25 cellular contexts compared by ENCODE assay signal in the genomic region with DNA sequence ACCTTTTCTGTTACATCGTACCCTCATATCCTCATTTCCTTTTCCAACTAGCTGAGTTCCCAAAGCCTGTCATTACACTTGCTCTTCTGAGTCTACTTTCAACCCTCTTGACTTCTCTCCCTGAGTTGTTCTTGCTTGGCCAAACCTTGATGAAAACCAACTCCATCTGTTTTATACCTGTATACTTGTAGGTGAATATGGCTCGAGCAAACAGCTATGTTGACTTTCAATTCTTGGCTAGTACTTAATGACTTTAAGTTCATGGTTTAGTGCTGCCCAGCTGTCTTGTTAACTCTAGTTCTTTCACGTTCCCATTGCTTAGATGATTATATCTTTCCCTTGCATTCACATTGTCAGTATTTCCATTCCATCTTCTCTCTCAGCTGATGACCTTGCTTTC. TPM values are rescaled to one million over a fixed set of nuclear protein-coding genes. Genes with fewer than 3 reads are reported as not detected.
DNase-seq lines count a peak whose midpoint lies in the region; ATAC-seq, FAIRE-seq and TF ChIP-seq lines count a peak whose summit lies in the region.
"Had no signal": no experiment of that assay in that cellular context is flagged by ENCODE, and none has a peak within 500 bp of the region (broad histone marks: within the 10 kb centered on the region; RNA-seq: fewer than 3 reads in every experiment).

No MANE protein-coding gene starts in this region.

- H3K4me1 Mint-ChIP-seq in activated CD8-positive, alpha-beta T cell treated with anti-CD3 and anti-CD28 coated beads for 36 hours (ENCODE audit: low read depth) = peaks cover 5% of the 10 kb centered on the region
- no peaks in the 10 kb centered on the region for H3K4me1 Mint-ChIP-seq in activated CD8-positive, alpha-beta T cell treated with anti-CD3 and anti-CD28 coated beads, Interleukin-2, amount 10 ng/mL, durations not matched to agents 7 days and 5 days (ENCODE audit: low read depth)
- H3K4me1 Mint-ChIP-seq: IgD-negative memory B cell had no signal

- no peak overlapping the region for H3K9ac ChIP-seq in endocrine pancreas (ENCODE audit: control insufficient read depth, insufficient read depth, low read length)
- H3K9ac ChIP-seq: BLaER1 had no signal

- H3K36me3 ChIP-seq in endocrine pancreas (ENCODE audit: control insufficient read depth, insufficient read depth, low read length) = no peaks in the 10 kb centered on the region
- no peaks in the 10 kb centered on the region for H3K36me3 ChIP-seq in neutrophil
- H3K36me3 ChIP-seq: BLaER1 had no signal

- H3K4me1 ChIP-seq in A549 (no peaks in the 10 kb centered on the region), endocrine pancreas (ENCODE audit: control insufficient read depth, insufficient read depth, low read length) (peaks cover 19% of the 10 kb centered on the region), neutrophil (ENCODE audit: control insufficient read depth in 1 of 2, insufficient read depth in 1 of 2, low read depth in 1 of 2, low read length in 1 of 2) (peaks cover 15 to 17% of the 10 kb centered on the region in 2 experiments)
- H3K4me1 ChIP-seq: BLaER1 had no signal

- H3K4me3 ChIP-seq in A549 (no peak overlapping the region), endocrine pancreas (ENCODE audit: control insufficient read depth, insufficient read depth, low read length) (peak overlapping the region; percentile 20), neutrophil (ENCODE audit: low read depth in 1 of 2, low read length in 1 of 2) (no peak overlapping the region)
- H3K4me3 ChIP-seq: BLaER1, GM12878 had no signal

- H3K27ac ChIP-seq in A549 (no peak overlapping the region), neutrophil (peak overlapping the region; percentile 49)
- H3K27ac ChIP-seq: 22Rv1, BLaER1 had no signal

- no peak for DNase-seq in activated CD8-positive, alpha-beta T cell treated with anti-CD3 and anti-CD28 coated beads for 36 hours
- DNase-seq in activated CD8-positive, alpha-beta T cell treated with anti-CD3 and anti-CD28 coated beads, Interleukin-2, amount 10 ng/mL, durations not matched to agents 7 days and 5 days = no peak
- DNase-seq in A549 (ENCODE audit: low read depth in 1 of 2, low spot score in 1 of 2) (no peak), NCI-H1092 treated with DMSO at 0.1 percent for 48 hours (lab: John Stamatoyannopoulos, UW) (no peak), ureter (ENCODE audit: low spot score) (no peak), DMS 273 (lab: John Stamatoyannopoulos, UW; ENCODE audit: unreplicated experiment) (no peak)
- DNase-seq: Calu3; CD4-positive, alpha-beta memory T cell; DMS 273 treated with DMSO at 0.1 percent for 48 hours; DMS53; DND-41; EL; GOT3; H7; HFFc6 had no signal

- H3K27me3 Mint-ChIP-seq in activated CD8-positive, alpha-beta T cell treated with anti-CD3 and anti-CD28 coated beads for 36 hours = no peaks in the 10 kb centered on the region
- H3K27me3 Mint-ChIP-seq in activated CD8-positive, alpha-beta T cell treated with anti-CD3 and anti-CD28 coated beads, Interleukin-2, amount 10 ng/mL, durations not matched to agents 7 days and 5 days (ENCODE audit: low read depth) = no peaks in the 10 kb centered on the region
- H3K27me3 Mint-ChIP-seq: CD4-positive, alpha-beta memory T cell had no signal

- no peak overlapping the region for H3K4me3 Mint-ChIP-seq in activated CD8-positive, alpha-beta T cell treated with anti-CD3 and anti-CD28 coated beads for 36 hours
- no peak overlapping the region for H3K4me3 Mint-ChIP-seq in activated CD8-positive, alpha-beta T cell treated with anti-CD3 and anti-CD28 coated beads, Interleukin-2, amount 10 ng/mL, durations not matched to agents 7 days and 5 days
- H3K4me3 Mint-ChIP-seq: CD14-positive monocyte; CD4-positive, alpha-beta memory T cell; HFFc6; IgD-negative memory B cell had no signal

- H3K36me3 Mint-ChIP-seq in activated CD8-positive, alpha-beta T cell treated with anti-CD3 and anti-CD28 coated beads for 36 hours (ENCODE audit: low read depth) = peaks cover 14% of the 10 kb centered on the region
- H3K36me3 Mint-ChIP-seq in activated CD8-positive, alpha-beta T cell treated with anti-CD3 and anti-CD28 coated beads, Interleukin-2, amount 10 ng/mL, durations not matched to agents 7 days and 5 days (ENCODE audit: low read depth) = peaks cover 7% of the 10 kb centered on the region

- no peak overlapping the region for H3K27ac Mint-ChIP-seq in activated CD8-positive, alpha-beta T cell treated with anti-CD3 and anti-CD28 coated beads for 36 hours
- H3K27ac Mint-ChIP-seq in activated CD8-positive, alpha-beta T cell treated with anti-CD3 and anti-CD28 coated beads, Interleukin-2, amount 10 ng/mL, durations not matched to agents 7 days and 5 days = no peak overlapping the region
- H3K27ac Mint-ChIP-seq: CD14-positive monocyte; CD4-positive, alpha-beta memory T cell; HFFc6; IgD-negative memory B cell had no signal

- H3K9me3 Mint-ChIP-seq in activated CD8-positive, alpha-beta T cell treated with anti-CD3 and anti-CD28 coated beads for 36 hours = peaks cover 28% of the 10 kb centered on the region
- H3K9me3 Mint-ChIP-seq in activated CD8-positive, alpha-beta T cell treated with anti-CD3 and anti-CD28 coated beads, Interleukin-2, amount 10 ng/mL, durations not matched to agents 7 days and 5 days (ENCODE audit: insufficient read depth) = peaks cover 25% of the 10 kb centered on the region

- no peak overlapping the region for H3K4me2 ChIP-seq in A549
- H3K4me2 ChIP-seq: BLaER1 had no signal

- WGBS in A549 (ENCODE audit: missing lambda C conversion rate) = 91% methylated on average over 3 of the region's 3 CpGs

- TF ChIP-seq CTCF in activated CD8-positive, alpha-beta T cell treated with anti-CD3 and anti-CD28 coated beads for 36 hours (IDR thresholded peaks at IDR 0.05) = no peak
- TF ChIP-seq CTCF in A549 (IDR thresholded peaks at IDR 0.05) (no peak), neutrophil (IDR thresholded peaks at IDR 0.05) (no peak)

- H3K9me3 ChIP-seq in A549 (peaks cover 33% of the 10 kb centered on the region; the same call in 2 of the 3 replicates), endocrine pancreas (ENCODE audit: control insufficient read depth, low read length) (peaks cover 6% of the 10 kb centered on the region), neutrophil (no peaks in the 10 kb centered on the region)

- H3K27me3 ChIP-seq in endocrine pancreas (ENCODE audit: control insufficient read depth, insufficient read depth, low read length) = no peaks in the 10 kb centered on the region
- H3K27me3 ChIP-seq in neutrophil = no peaks in the 10 kb centered on the region
- H3K27me3 ChIP-seq: BLaER1 had no signal

- intact Hi-C loops in activated CD8-positive, alpha-beta T cell treated with anti-CD3 and anti-CD28 coated beads for 36 hours (cut with micrococcal nuclease) = no loop called here

- no peak for TF ChIP-seq POLR2A in A549 (IDR thresholded peaks at IDR 0.05; ENCODE audit: low read length)

- TF ChIP-seq EP300 in A549 (IDR thresholded peaks at IDR 0.05) = no peak

- CTCF ChIA-PET in activated CD8-positive, alpha-beta T cell treated with anti-CD3 and anti-CD28 coated beads for 36 hours (lab: Charles Lee) = interaction anchor here (1.2 to 2.7 kb wide), 3 partner anchors 12 to 426 kb away, joined by 3 to 10 read pairs (median 6); no protein-coding TSS in a partner anchor
- CTCF ChIA-PET in activated CD8-positive, alpha-beta T cell treated with anti-CD3 and anti-CD28 coated beads, Interleukin-2, amount 10 ng/mL, durations not matched to agents 7 days and 5 days (lab: Charles Lee) = interaction anchor here (1.2 kb wide), 1 partner anchor 15 kb away, joined by 3 read pairs; no protein-coding TSS in a partner anchor
- CTCF ChIA-PET in A549 (lab: Yijun Ruan, JAX) = interaction anchor here (0.6 to 1.9 kb wide), 7 partner anchors 10 to 426 kb away, joined by 3 to 6 read pairs (median 3); no protein-coding TSS in a partner anchor

- peak; percentile 73 for FAIRE-seq in A549 (lab: Jason Lieb, UNC)
- FAIRE-seq: GM12878, GM19239, HepG2 had no signal

- POLR2A ChIA-PET in activated CD8-positive, alpha-beta T cell treated with anti-CD3 and anti-CD28 coated beads for 36 hours (lab: Charles Lee) = no interaction called here
- POLR2A ChIA-PET in activated CD8-positive, alpha-beta T cell treated with anti-CD3 and anti-CD28 coated beads, Interleukin-2, amount 10 ng/mL, durations not matched to agents 7 days and 5 days (lab: Charles Lee) = no interaction called here
- POLR2A ChIA-PET in A549 (lab: Yijun Ruan, JAX) = no interaction called here

- ATAC-seq in activated CD8-positive, alpha-beta T cell treated with anti-CD3 and anti-CD28 coated beads for 36 hours = peak; percentile 17
- no peak for ATAC-seq in activated CD8-positive, alpha-beta T cell treated with anti-CD3 and anti-CD28 coated beads, Interleukin-2, amount 10 ng/mL, durations not matched to agents 7 days and 5 days
- ATAC-seq in A549 = no peak
- ATAC-seq: GM12878, HCT116, HepG2 had no signal

- TF ChIP-seq RAD21 in A549 (conservative IDR thresholded peaks at IDR 0.05 in 1 of 2, IDR thresholded peaks at IDR 0.05 in 1 of 2) = no peak

TF ChIP-seq in A549, 52 proteins besides CTCF, POLR2A, EP300 and RAD21:
- no peak for TF ChIP-seq CBX2 (IDR thresholded peaks at IDR 0.05; ENCODE audit: borderline replicate concordance, low read depth)
- TF ChIP-seq RCOR1 (IDR thresholded peaks at IDR 0.05; ENCODE audit: low read depth, low read length) = no peak
- no peak for TF ChIP-seq CEBPB (IDR thresholded peaks at IDR 0.05)
- TF ChIP-seq FOSB (CRISPR knock-in tag; IDR thresholded peaks at IDR 0.05) = no peak
- TF ChIP-seq, protein P1, sequence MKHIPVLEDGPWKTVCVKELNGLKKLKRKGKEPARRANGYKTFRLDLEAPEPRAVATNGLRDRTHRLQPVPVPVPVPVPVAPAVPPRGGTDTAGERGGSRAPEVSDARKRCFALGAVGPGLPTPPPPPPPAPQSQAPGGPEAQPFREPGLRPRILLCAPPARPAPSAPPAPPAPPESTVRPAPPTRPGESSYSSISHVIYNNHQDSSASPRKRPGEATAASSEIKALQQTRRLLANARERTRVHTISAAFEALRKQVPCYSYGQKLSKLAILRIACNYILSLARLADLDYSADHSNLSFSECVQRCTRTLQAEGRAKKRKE (CRISPR knock-in tag; IDR thresholded peaks at IDR 0.05; ENCODE audit: low read depth) = no peak
TF ChIP-seq in A549: peak in this region for 0.

RNA-seq across cellular contexts. Expression of a gene that starts 14.8 kb away (rescaled TPM):
- total RNA-seq in activated CD8-positive, alpha-beta T cell treated with anti-CD3 and anti-CD28 coated beads for 36 hours = 1 to 10 TPM; 7.9 to 9.6 TPM
- total RNA-seq in activated CD8-positive, alpha-beta T cell treated with anti-CD3 and anti-CD28 coated beads, Interleukin-2, amount 10 ng/mL, durations not matched to agents 7 days and 5 days = 1 to 10 TPM; 8.0 to 8.6 TPM
- polyA plus RNA-seq in A549 (2011; rRNA removed) (33.7 and 60.6 TPM in 2 replicates), A549 (2017; fragmentation: RNase III; extraction: RNeasy Plus Mini Kit Qiagen cat#74134 plus additional on column Dnase treatment) (16.3 to 19.4 TPM (median 17.9 TPM) in 3 replicates)
- 8.3 and 10.8 TPM in 2 replicates for polyA plus RNA-seq in A549 (2012; cell fraction: cytosol; rRNA removed)
- 13.3 and 18.1 TPM in 2 replicates for polyA plus RNA-seq in A549 (2012; cell fraction: nucleus; rRNA removed)
- polyA minus RNA-seq in A549 (2011; rRNA and poly(A)+ RNA removed) = 584 and 615 TPM in 2 replicates
- 177 TPM for total RNA-seq in ureter

Comparison
In these comparisons a context has a peak if more than half of its experiments do, and no peak if none do; other contexts are left out.
1. RNA of a gene that starts 14.8 kb away (total RNA-seq): 177 TPM in ureter (single experiment); 7.9 to 9.6 TPM in activated CD8-positive, alpha-beta T cell treated with anti-CD3 and anti-CD28 coated beads for 36 hours and 8.0 to 8.6 TPM in activated CD8-positive, alpha-beta T cell treated with anti-CD3 and anti-CD28 coated beads, Interleukin-2, amount 10 ng/mL, durations not matched to agents 7 days and 5 days; every median in the first group is over 10 times any median in the second.